18 cellular contexts compared by ENCODE assay signal in the genomic region with DNA sequence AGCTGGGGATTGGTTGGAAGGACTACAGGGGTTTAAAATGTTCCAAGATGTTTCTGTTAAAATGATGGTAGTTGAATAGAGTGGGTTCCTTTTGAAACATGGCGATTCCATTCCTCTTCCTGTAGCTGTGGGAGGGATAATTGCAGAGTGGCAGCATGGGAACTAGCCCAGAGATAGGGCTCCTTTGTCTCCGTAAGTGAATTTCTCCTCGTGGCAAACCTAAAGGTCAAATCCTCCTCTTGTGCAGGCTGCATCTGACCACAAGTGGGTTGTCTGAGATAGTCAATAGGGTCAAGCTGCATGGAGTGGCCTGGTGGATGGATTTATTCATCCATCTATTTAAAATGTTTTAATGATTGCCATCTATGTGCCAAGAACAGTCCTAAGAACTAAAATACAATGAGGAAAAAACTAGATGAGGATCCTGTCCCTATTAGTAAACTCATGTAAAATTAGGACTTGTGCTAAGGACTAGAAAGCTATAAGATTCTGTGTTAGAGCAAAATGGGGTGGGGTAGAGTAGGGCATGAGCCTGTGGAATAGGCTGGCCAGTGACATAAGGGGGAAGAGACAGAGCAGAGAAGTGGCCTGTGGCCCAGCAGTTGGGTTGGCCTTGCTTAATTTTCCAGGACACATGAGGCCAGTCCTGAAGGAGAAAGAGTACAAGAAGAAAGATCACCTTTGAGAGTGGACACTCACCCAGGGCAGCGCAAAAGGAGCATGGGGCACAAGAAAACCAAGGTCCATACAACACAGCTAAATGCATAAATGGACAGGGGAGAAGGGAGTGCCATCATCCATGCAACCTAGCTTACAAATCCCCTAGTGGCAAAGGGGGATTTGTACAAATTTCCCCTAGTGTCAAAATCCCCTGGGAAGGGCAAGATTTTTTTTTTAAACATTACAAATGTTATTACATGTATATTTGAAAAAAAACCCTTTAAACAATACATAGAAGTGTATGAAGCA.
A peak's percentile ranks its signal among the peaks of the same experiment; 100 is the strongest.
DNase-seq lines count a peak whose midpoint lies in the region; ATAC-seq and TF ChIP-seq lines count a peak whose summit lies in the region.
"Had no signal": no experiment of that assay in that cellular context is flagged by ENCODE, and none has a peak within 500 bp of the region (broad histone marks: within the 10 kb centered on the region; RNA-seq: fewer than 3 reads in every experiment).

No MANE protein-coding gene starts in this region.

- H3K27ac Mint-ChIP-seq in activated B cell treated with CpG ODN at 0.5 μM for 24 hours (peak overlapping the region; percentile 84), neural crest cell (ENCODE audit: unreplicated experiment) (peak overlapping the region; percentile 91), MCF 10A (ENCODE audit: low read depth, unreplicated experiment) (no peak overlapping the region)

- H3K4me1 Mint-ChIP-seq in activated B cell treated with CpG ODN at 0.5 μM for 24 hours (peaks cover 62% of the 10 kb centered on the region), neural crest cell (peaks cover 34% of the 10 kb centered on the region), MCF 10A (ENCODE audit: insufficient read depth, unreplicated experiment) (peaks cover 23% of the 10 kb centered on the region)

- peak; percentile 39 for ATAC-seq in GM18868 (IDR thresholded peaks at IDR 0.05; ENCODE audit: unreplicated experiment)
- peak; percentile 87 for ATAC-seq in activated B cell treated with CpG ODN at 0.5 μM for 24 hours (ENCODE audit: low read depth)
- ATAC-seq in GM19455 (IDR thresholded peaks at IDR 0.05; ENCODE audit: unreplicated experiment) = no peak
- ATAC-seq in right lobe of liver = no peak
- ATAC-seq: Right ventricle myocardium inferior, SK-N-SH treated with all-trans-retinoic acid at 6 μM for 48 hours had no signal

- intact Hi-C loops in activated B cell treated with CpG ODN at 0.5 μM for 24 hours (cut with micrococcal nuclease) = loop anchor here (1.0 to 10.0 kb wide), 8 partner anchors 34 to 266 kb away; partner anchors contain the start of genes IVNS1ABP, SWT1 and TRMT1L
- intact Hi-C loops in right lobe of liver (cut with DNase I) = no loop called here
- intact Hi-C loops in MCF 10A (cut with micrococcal nuclease) = no loop called here

- H3K27me3 Mint-ChIP-seq in activated B cell treated with CpG ODN at 0.5 μM for 24 hours (no peaks in the 10 kb centered on the region), neural crest cell (ENCODE audit: low read depth) (no peaks in the 10 kb centered on the region), MCF 10A (ENCODE audit: insufficient read depth, unreplicated experiment) (no peaks in the 10 kb centered on the region)

- no peaks in the 10 kb centered on the region for H3K9me3 ChIP-seq in right lobe of liver
- H3K9me3 ChIP-seq: Caco-2 had no signal

- no peaks in the 10 kb centered on the region for H3K4me1 ChIP-seq in right lobe of liver

- 66% methylated on average over 4 of the region's 4 CpGs for WGBS in right lobe of liver (ENCODE audit: insufficient coverage, low coverage, low lambda C conversion rate, missing lambda C conversion rate)

- TF ChIP-seq POLR2A in right lobe of liver (IDR thresholded peaks at IDR 0.05) = no peak

- H3K36me3 ChIP-seq in right lobe of liver = no peaks in the 10 kb centered on the region

- H3K4me3 Mint-ChIP-seq in activated B cell treated with CpG ODN at 0.5 μM for 24 hours = peak overlapping the region; percentile 15
- no peak overlapping the region for H3K4me3 Mint-ChIP-seq in neural crest cell
- no peak overlapping the region for H3K4me3 Mint-ChIP-seq in MCF 10A (ENCODE audit: unreplicated experiment)
- H3K4me3 Mint-ChIP-seq: CD14-positive monocyte had no signal

- H3K4me3 ChIP-seq in right lobe of liver = no peak overlapping the region

- no peaks in the 10 kb centered on the region for H3K27me3 ChIP-seq in right lobe of liver

- H3K9me3 Mint-ChIP-seq in activated B cell treated with CpG ODN at 0.5 μM for 24 hours (peaks cover 6% of the 10 kb centered on the region), neural crest cell (peaks cover 5% of the 10 kb centered on the region), MCF 10A (ENCODE audit: unreplicated experiment) (peaks cover 12% of the 10 kb centered on the region)

- H3K27ac ChIP-seq in right lobe of liver = no peak overlapping the region

- TF ChIP-seq CTCF in activated B cell treated with CpG ODN at 0.5 μM for 24 hours (IDR thresholded peaks at IDR 0.05) (no peak), neural crest cell (conservative IDR thresholded peaks at IDR 0.05) (no peak), right lobe of liver (IDR thresholded peaks at IDR 0.05) (no peak), MCF 10A (IDR thresholded peaks at IDR 0.05; ENCODE audit: unreplicated experiment) (no peak)

- DNase-seq in COLO829 (ENCODE audit: low spot score) (peak; percentile 74), activated B cell treated with CpG ODN at 0.5 μM for 24 hours (peak; percentile 20), neural crest cell (ENCODE audit: low read depth, low spot score) (no peak), NCI-H446 (lab: John Stamatoyannopoulos, UW) (no peak), right lobe of liver (no peak), MCF 10A (ENCODE audit: unreplicated experiment) (no peak)
- DNase-seq: Caco-2; GOT3; IMR-90; NCI-H1417 treated with DMSO at 0.1 percent for 48 hours; NCI-H2029 treated with DMSO at 0.1 percent for 48 hours; NCI-H526 treated with DMSO at 0.1 percent for 48 hours; NK-92 treated with Interleukin-12 subunit alpha and Interleukin-12 subunit beta, amount 100 ng/mL, for 24 hours had no signal

- POLR2A ChIA-PET in activated B cell treated with CpG ODN at 0.5 μM for 24 hours (lab: Charles Lee) = interaction anchor here (0.6 to 1.8 kb wide), 9 partner anchors 36 to 203 kb away, joined by 3 to 23 read pairs (median 3); partner anchors contain the start of gene IVNS1ABP
- POLR2A ChIA-PET in MCF 10A (lab: Yijun Ruan, JAX) = interaction anchor here (0.6 kb wide), 1 partner anchor 28 kb away, joined by 3 read pairs; no protein-coding TSS in a partner anchor

- CTCF ChIA-PET in activated B cell treated with CpG ODN at 0.5 μM for 24 hours (lab: Charles Lee) (interaction anchor here (0.9 to 1.9 kb wide), 4 partner anchors 88 to 202 kb away, joined by 4 to 6 read pairs (median 4); no protein-coding TSS in a partner anchor), MCF 10A (lab: Yijun Ruan, JAX) (interaction anchor here (0.7 kb wide), 1 partner anchor 144 kb away, joined by 4 read pairs; no protein-coding TSS in a partner anchor)

- no peaks in the 10 kb centered on the region for H3K36me3 Mint-ChIP-seq in activated B cell treated with CpG ODN at 0.5 μM for 24 hours (ENCODE audit: low read depth)
- H3K36me3 Mint-ChIP-seq in neural crest cell (ENCODE audit: low read depth) = no peaks in the 10 kb centered on the region
- no peaks in the 10 kb centered on the region for H3K36me3 Mint-ChIP-seq in MCF 10A (ENCODE audit: insufficient read depth, unreplicated experiment)
- H3K36me3 Mint-ChIP-seq: CD14-positive monocyte had no signal

- BruUV-seq in MCF 10A (replicated peaks; lab: Mats Ljungman, UMichigan) = no TSS peak

Comparison
In these comparisons a context has a peak if more than half of its experiments do, and no peak if none do; other contexts are left out.
1. DNase-seq: peak in COLO829 (single experiment) and activated B cell treated with CpG ODN at 0.5 μM for 24 hours (single experiment); none in neural crest cell (single experiment), NCI-H446 (0 of 2), right lobe of liver (0 of 3) and MCF 10A (single experiment).
2. ATAC-seq: peak in GM18868 (single experiment) and activated B cell treated with CpG ODN at 0.5 μM for 24 hours (single experiment); none in GM19455 (single experiment) and right lobe of liver (0 of 4).